12 cellular contexts compared by ENCODE assay signal in the genomic region with DNA sequence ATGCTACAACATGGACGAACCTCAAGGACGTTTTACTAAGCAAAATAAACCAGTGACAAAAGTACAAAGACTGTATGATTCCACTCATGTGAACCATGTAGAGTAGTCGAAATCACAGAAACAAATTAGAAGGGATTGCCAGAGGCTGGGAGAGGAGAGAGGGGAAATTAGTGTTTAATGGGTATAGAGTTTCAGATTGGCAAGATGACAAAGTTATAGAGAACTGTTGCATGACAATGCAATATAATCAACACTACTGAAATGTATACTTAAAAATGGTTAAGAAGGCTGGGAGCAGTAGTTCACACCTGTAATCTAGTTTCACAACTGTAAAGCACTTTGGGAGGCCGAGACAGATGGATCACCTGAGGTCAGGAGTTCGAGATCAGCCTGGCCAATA.
"Had no signal": no experiment of that assay in that cellular context is flagged by ENCODE, and none has a peak within 500 bp of the region (broad histone marks: within the 10 kb centered on the region; RNA-seq: fewer than 3 reads in every experiment).

No MANE protein-coding gene starts in this region.

- ATAC-seq: left ventricle myocardium superior had no signal

- H3K36me3 ChIP-seq: sigmoid colon had no signal

- H3K27ac ChIP-seq: sigmoid colon had no signal

- H3K4me1 ChIP-seq: sigmoid colon had no signal

- DNase-seq: activated CD4-positive, alpha-beta memory T cell treated with anti-CD3 and anti-CD28 coated beads for 36 hours; activated gamma-delta T cell; activated T-cell treated with anti-CD3 and anti-CD28 coated beads, Interleukin-2, amount 50 U/mL, for 48 hours; amygdala; erythroblast; kidney; left ventricle myocardium superior; mesendoderm; sigmoid colon; stimulated activated CD4-positive, alpha-beta T cell treated with anti-CD3 and anti-CD28 coated beads, Interleukin-2, amount 100 ng/mL, for 24 hours; stimulated activated naive CD4-positive, alpha-beta T cell treated with Interleukin-2 at 50 U/mL for 16 hours; trophoblast cell had no signal

- H3K4me3 ChIP-seq: sigmoid colon had no signal

- FAIRE-seq: kidney had no signal

- H3K27me3 ChIP-seq: sigmoid colon had no signal

- H3K9me3 ChIP-seq: sigmoid colon had no signal
